In genomic region chr2:65311596-65311995, GRCh38 we compare ENCODE assay signal across 18 cellular contexts.
DNase-seq lines count a peak whose midpoint lies in the region; ATAC-seq and TF ChIP-seq lines count a peak whose summit lies in the region.
"Had no signal": no experiment of that assay in that cellular context is flagged by ENCODE, and none has a peak within 500 bp of the region (broad histone marks: within the 10 kb centered on the region; RNA-seq: fewer than 3 reads in every experiment).

No MANE protein-coding gene starts in this region.

- H3K27me3 ChIP-seq in Caco-2 (replicated peaks; ENCODE audit: control insufficient read depth, insufficient read depth, low read length) (no peaks in the 10 kb centered on the region), subcutaneous abdominal adipose tissue (ENCODE audit: control insufficient read depth in 5 of 5, insufficient read depth in 4 of 5, low read length in 5 of 5) (no peaks in the 10 kb centered on the region)
- H3K27me3 ChIP-seq: BE2C had no signal

- CTCF ChIA-PET in Caco-2 (lab: Charles Lee) = no interaction called here

- no peak for DNase-seq in Caco-2
- no peak for DNase-seq in nephron progenitor cell
- DNase-seq in UCSD-AML1 (lab: John Stamatoyannopoulos, UW; ENCODE audit: unreplicated experiment) = no peak
- DNase-seq in OCI-M1 (lab: John Stamatoyannopoulos, UW) = no peak
- DNase-seq in C1 segment of cervical spinal cord (lab: John Stamatoyannopoulos, UW) = no peak
- DNase-seq: ACHN; BE2C; CD4-positive, alpha-beta T cell; DMS153; DMS79; GDM1; GM23248; IMR-90 had no signal

- intact Hi-C loops in Caco-2 (cut with micrococcal nuclease; ENCODE audit: unreplicated experiment) = no loop called here

- H3K9ac ChIP-seq in subcutaneous abdominal adipose tissue (ENCODE audit: low read length in 5 of 5) = no peak overlapping the region
- H3K9ac ChIP-seq: GM23248 had no signal

- H3K4me1 ChIP-seq in Caco-2 (peaks cover 11% of the 10 kb centered on the region), subcutaneous abdominal adipose tissue (ENCODE audit: control insufficient read depth in 5 of 5, insufficient read depth in 5 of 5, low read length in 5 of 5) (peaks cover 9 to 56% (median 21%) of the 10 kb centered on the region in 5 donors)
- H3K4me1 ChIP-seq: BE2C, HAP-1 had no signal

- no TSS peak for BruUV-seq in Caco-2 (replicated peaks; lab: Mats Ljungman, UMichigan)

- ATAC-seq in HG03175 (IDR thresholded peaks at IDR 0.05; ENCODE audit: unreplicated experiment) = no peak

- H3K4me3 Mint-ChIP-seq in Caco-2 (ENCODE audit: unreplicated experiment) (no peak overlapping the region), nephron progenitor cell (no peak overlapping the region)
- H3K4me3 Mint-ChIP-seq: CD4-positive, alpha-beta T cell had no signal

- H3K27ac Mint-ChIP-seq in Caco-2 (ENCODE audit: unreplicated experiment) = peak overlapping the region; percentile 48
- H3K27ac Mint-ChIP-seq in nephron progenitor cell = peak overlapping the region; percentile 47
- H3K27ac Mint-ChIP-seq: CD4-positive, alpha-beta T cell had no signal

- H3K27ac ChIP-seq in adipose tissue (ENCODE audit: low read depth, low read length) (peak overlapping the region; percentile 10), subcutaneous abdominal adipose tissue (ENCODE audit: low read depth, low read length) (peak overlapping the region; percentile 60)
- H3K27ac ChIP-seq: C4-2B, GM23248 had no signal

- H3K36me3 Mint-ChIP-seq in Caco-2 (ENCODE audit: insufficient read depth, unreplicated experiment) (peaks cover 69% of the 10 kb centered on the region), nephron progenitor cell (ENCODE audit: low read depth) (peaks cover 84% of the 10 kb centered on the region)

- H3K36me3 ChIP-seq in Caco-2 (ENCODE audit: control insufficient read depth, insufficient read depth, low read length) (peaks cover 5% of the 10 kb centered on the region; the same call in 1 of the 2 replicates), subcutaneous abdominal adipose tissue (ENCODE audit: control insufficient read depth in 5 of 5, insufficient read depth in 5 of 5, low read length in 5 of 5) (peaks cover 3 to 45% (median 37%) of the 10 kb centered on the region in 5 donors)

- H3K27me3 Mint-ChIP-seq in Caco-2 (ENCODE audit: insufficient read depth, unreplicated experiment) (no peaks in the 10 kb centered on the region), nephron progenitor cell (ENCODE audit: low read depth, poor library complexity) (no peaks in the 10 kb centered on the region)
- H3K27me3 Mint-ChIP-seq: CD4-positive, alpha-beta T cell had no signal

- no peaks in the 10 kb centered on the region for H3K9me3 ChIP-seq in Caco-2
- no peaks in the 10 kb centered on the region for H3K9me3 ChIP-seq in subcutaneous abdominal adipose tissue (ENCODE audit: control insufficient read depth in 5 of 5, low read length in 5 of 5)
- H3K9me3 ChIP-seq: BE2C, HAP-1 had no signal

- TF ChIP-seq CTCF in Caco-2 (IDR thresholded peaks at IDR 0.05; ENCODE audit: insufficient read depth in 1 of 2, low read depth in 1 of 2, low read length in 1 of 2, severe bottlenecking in 1 of 2, unreplicated experiment in 1 of 2) (no peak), nephron progenitor cell (IDR thresholded peaks at IDR 0.05) (no peak)

- no peaks in the 10 kb centered on the region for H3K9me3 Mint-ChIP-seq in Caco-2 (ENCODE audit: unreplicated experiment)
- no peaks in the 10 kb centered on the region for H3K9me3 Mint-ChIP-seq in nephron progenitor cell
- H3K9me3 Mint-ChIP-seq: CD4-positive, alpha-beta T cell had no signal

- 83 to 95% (median 93%) methylated on average over 7 of the region's 7 CpGs for WGBS in adipose tissue, 3 donors

- H3K4me1 Mint-ChIP-seq in Caco-2 (ENCODE audit: low read depth, unreplicated experiment) (peaks cover 23% of the 10 kb centered on the region), nephron progenitor cell (peaks cover 18% of the 10 kb centered on the region)

- POLR2A ChIA-PET in Caco-2 (lab: Charles Lee) = no interaction called here

- H3K4me3 ChIP-seq in Caco-2 (ENCODE audit: low read depth, low read length) (no peak overlapping the region), subcutaneous abdominal adipose tissue (ENCODE audit: low read depth in 1 of 5, low read length in 5 of 5) (no peak overlapping the region)
- H3K4me3 ChIP-seq: GM23248, HAP-1 had no signal
